Comparison of ENCODE assay signal across 1 cellular context in genomic region chr15:74790080-74790916, GRCh38.
A peak's percentile ranks its signal among the peaks of the same experiment; 100 is the strongest.
TF ChIP-seq lines count a peak whose summit lies in the region.

No MANE protein-coding gene starts in this region.

TF ChIP-seq in GM12878, 131 proteins besides CTCF, POLR2A, EP300 and RAD21 (continued from another document and continues in another):
- TF ChIP-seq MEF2B (IDR thresholded peaks at IDR 0.05; ENCODE audit: partially characterized antibody, poor library complexity, severe bottlenecking) (peak; percentile 96), IKZF2 (IDR thresholded peaks at IDR 0.05) (peak; percentile 79 to 86), POLR2AphosphoS5 (IDR thresholded peaks at IDR 0.05; ENCODE audit: low read length) (peak; percentile 68; the same call in 1 of the 2 replicates), GATAD2B (conservative IDR thresholded peaks at IDR 0.05; ENCODE audit: low read depth) (peak; percentile 98), TCF12 (IDR thresholded peaks at IDR 0.05; ENCODE audit: low read depth, low read length) (peak; percentile 77; the same call in 1 of the 2 replicates), YY1 (IDR thresholded peaks at IDR 0.05; ENCODE audit: low read depth, low read length) (0 out of 2 replicates have a peak, but pooled peaks have one; percentile 34), MTA2 (IDR thresholded peaks at IDR 0.05; ENCODE audit: low read depth) (peak; percentile 85), EGR1 (IDR thresholded peaks at IDR 0.05; ENCODE audit: borderline replicate concordance in 1 of 2, low read depth in 2 of 2, low read length in 2 of 2) (peak in 1 of 2 experiments; percentile 44; a peak in 1 of 3 replicates), SREBF1 (IDR thresholded peaks at IDR 0.05; ENCODE audit: low read length) (no peak), NR2C1 (IDR thresholded peaks at IDR 0.05) (peak; percentile 67), STAT3 (IDR thresholded peaks at IDR 0.05; ENCODE audit: low read depth, low read length) (0 out of 2 replicates have a peak, but pooled peaks have one; percentile 44), HDGF (IDR thresholded peaks at IDR 0.05) (no peak; the same call in 1 of the 2 replicates), FOS (IDR thresholded peaks at IDR 0.05; ENCODE audit: borderline replicate concordance, extremely low read depth, insufficient read length) (no peak), CHD2 (IDR thresholded peaks at IDR 0.05; ENCODE audit: borderline replicate concordance, low read depth, low read length) (peak; percentile 88; the same call in 1 of the 2 replicates), TBL1XR1 (IDR thresholded peaks at IDR 0.05; ENCODE audit: low read depth, low read length) (peak; percentile 74; the same call in 1 of the 2 replicates), MYB (IDR thresholded peaks at IDR 0.05; ENCODE audit: borderline replicate concordance, low read depth, low read length) (0 out of 2 replicates have a peak, but pooled peaks have one; percentile 19), MLLT1 (IDR thresholded peaks at IDR 0.05) (0 out of 2 replicates have a peak, but pooled peaks have one; percentile 18), REST (IDR thresholded peaks at IDR 0.05; ENCODE audit: low read depth, low read length) (no peak), DPF2 (IDR thresholded peaks at IDR 0.05) (peak; percentile 91), KLF5 (IDR thresholded peaks at IDR 0.05; ENCODE audit: partially characterized antibody) (peak; percentile 24), TCF7 (IDR thresholded peaks at IDR 0.05; ENCODE audit: borderline replicate concordance) (no peak), NR2F1 (conservative IDR thresholded peaks at IDR 0.05) (peak; percentile 100), ATF7 (IDR thresholded peaks at IDR 0.05; ENCODE audit: low read depth) (peak; percentile 60; the same call in 1 of the 2 replicates), SMC3 (IDR thresholded peaks at IDR 0.05; ENCODE audit: borderline replicate concordance, low read length) (peak; percentile 29), BHLHE40 (IDR thresholded peaks at IDR 0.05; ENCODE audit: borderline replicate concordance in 1 of 2, low read depth in 2 of 2, low read length in 1 of 2) (peak; percentile 97 to 98), MYC (IDR thresholded peaks at IDR 0.05; ENCODE audit: insufficient read depth, insufficient read length, insufficient replicate concordance, low read length, severe bottlenecking) (no peak), KAT2A (conservative IDR thresholded peaks at IDR 0.05; ENCODE audit: control insufficient read depth, low read depth, low read length) (no peak), SPI1 (IDR thresholded peaks at IDR 0.05; ENCODE audit: borderline replicate concordance, insufficient read depth, low read depth, low read length) (peak; percentile 97), RFX5 (IDR thresholded peaks at IDR 0.05; ENCODE audit: low read depth, low read length) (no peak), CBFB (IDR thresholded peaks at IDR 0.05; ENCODE audit: low read depth) (peak; percentile 33; the same call in 1 of the 2 replicates), ZNF24 (IDR thresholded peaks at IDR 0.05) (peak; percentile 99), RCOR1 (conservative IDR thresholded peaks at IDR 0.05; ENCODE audit: low read depth, low read length) (peak; percentile 81; the same call in 1 of the 2 replicates), POLR2AphosphoS2 (IDR thresholded peaks at IDR 0.05; ENCODE audit: low read depth, low read length) (no peak; the same call in 1 of the 2 replicates), BACH1 (IDR thresholded peaks at IDR 0.05; ENCODE audit: borderline replicate concordance) (peak; percentile 13; the same call in 1 of the 2 replicates), SRF (IDR thresholded peaks at IDR 0.05; ENCODE audit: low read depth in 2 of 2, low read length in 2 of 2) (0 out of 4 replicates have a peak, but pooled peaks of 1 of the 2 experiments have one; percentile 53), RBBP5 (conservative IDR thresholded peaks at IDR 0.05) (no peak), NBN (IDR thresholded peaks at IDR 0.05) (peak; percentile 77), NRF1 (conservative IDR thresholded peaks at IDR 0.05; ENCODE audit: low read depth, low read length) (no peak), JUNB (IDR thresholded peaks at IDR 0.05) (no peak), LARP7 (IDR thresholded peaks at IDR 0.05) (peak; percentile 58; the same call in 1 of the 2 replicates), SIN3A (IDR thresholded peaks at IDR 0.05; ENCODE audit: low read depth, low read length) (peak; percentile 63; the same call in 1 of the 2 replicates), TAF1 (IDR thresholded peaks at IDR 0.05; ENCODE audit: borderline replicate concordance, low read depth, low read length) (peak; percentile 57; the same call in 1 of the 2 replicates), ZNF217 (IDR thresholded peaks at IDR 0.05) (0 out of 2 replicates have a peak, but pooled peaks have one; percentile 27)
- TF ChIP-seq, protein P1, sequence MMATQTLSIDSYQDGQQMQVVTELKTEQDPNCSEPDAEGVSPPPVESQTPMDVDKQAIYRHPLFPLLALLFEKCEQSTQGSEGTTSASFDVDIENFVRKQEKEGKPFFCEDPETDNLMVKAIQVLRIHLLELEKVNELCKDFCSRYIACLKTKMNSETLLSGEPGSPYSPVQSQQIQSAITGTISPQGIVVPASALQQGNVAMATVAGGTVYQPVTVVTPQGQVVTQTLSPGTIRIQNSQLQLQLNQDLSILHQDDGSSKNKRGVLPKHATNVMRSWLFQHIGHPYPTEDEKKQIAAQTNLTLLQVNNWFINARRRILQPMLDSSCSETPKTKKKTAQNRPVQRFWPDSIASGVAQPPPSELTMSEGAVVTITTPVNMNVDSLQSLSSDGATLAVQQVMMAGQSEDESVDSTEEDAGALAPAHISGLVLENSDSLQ (IDR thresholded peaks at IDR 0.05): no peak
- TF ChIP-seq, protein P2, sequence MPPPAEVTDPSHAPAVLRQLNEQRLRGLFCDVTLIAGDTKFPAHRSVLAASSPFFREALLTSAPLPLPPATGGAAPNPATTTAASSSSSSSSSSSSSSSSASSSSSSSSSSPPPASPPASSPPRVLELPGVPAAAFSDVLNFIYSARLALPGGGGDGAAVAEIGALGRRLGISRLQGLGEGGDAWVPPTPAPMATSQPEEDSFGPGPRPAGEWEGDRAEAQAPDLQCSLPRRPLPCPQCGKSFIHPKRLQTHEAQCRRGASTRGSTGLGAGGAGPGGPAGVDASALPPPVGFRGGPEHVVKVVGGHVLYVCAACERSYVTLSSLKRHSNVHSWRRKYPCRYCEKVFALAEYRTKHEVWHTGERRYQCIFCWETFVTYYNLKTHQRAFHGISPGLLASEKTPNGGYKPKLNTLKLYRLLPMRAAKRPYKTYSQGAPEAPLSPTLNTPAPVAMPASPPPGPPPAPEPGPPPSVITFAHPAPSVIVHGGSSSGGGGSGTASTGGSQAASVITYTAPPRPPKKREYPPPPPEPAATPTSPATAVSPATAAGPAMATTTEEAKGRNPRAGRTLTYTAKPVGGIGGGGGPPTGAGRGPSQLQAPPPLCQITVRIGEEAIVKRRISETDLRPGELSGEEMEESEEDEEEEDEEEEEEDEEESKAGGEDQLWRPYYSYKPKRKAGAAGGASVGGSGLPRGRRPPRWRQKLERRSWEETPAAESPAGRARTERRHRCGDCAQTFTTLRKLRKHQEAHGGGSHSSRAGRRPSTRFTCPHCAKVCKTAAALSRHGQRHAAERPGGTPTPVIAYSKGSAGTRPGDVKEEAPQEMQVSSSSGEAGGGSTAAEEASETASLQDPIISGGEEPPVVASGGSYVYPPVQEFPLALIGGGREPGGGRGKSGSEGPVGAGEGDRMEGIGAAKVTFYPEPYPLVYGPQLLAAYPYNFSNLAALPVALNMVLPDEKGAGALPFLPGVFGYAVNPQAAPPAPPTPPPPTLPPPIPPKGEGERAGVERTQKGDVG (CRISPR knock-in tag; IDR thresholded peaks at IDR 0.05): no peak
- TF ChIP-seq, protein P3, sequence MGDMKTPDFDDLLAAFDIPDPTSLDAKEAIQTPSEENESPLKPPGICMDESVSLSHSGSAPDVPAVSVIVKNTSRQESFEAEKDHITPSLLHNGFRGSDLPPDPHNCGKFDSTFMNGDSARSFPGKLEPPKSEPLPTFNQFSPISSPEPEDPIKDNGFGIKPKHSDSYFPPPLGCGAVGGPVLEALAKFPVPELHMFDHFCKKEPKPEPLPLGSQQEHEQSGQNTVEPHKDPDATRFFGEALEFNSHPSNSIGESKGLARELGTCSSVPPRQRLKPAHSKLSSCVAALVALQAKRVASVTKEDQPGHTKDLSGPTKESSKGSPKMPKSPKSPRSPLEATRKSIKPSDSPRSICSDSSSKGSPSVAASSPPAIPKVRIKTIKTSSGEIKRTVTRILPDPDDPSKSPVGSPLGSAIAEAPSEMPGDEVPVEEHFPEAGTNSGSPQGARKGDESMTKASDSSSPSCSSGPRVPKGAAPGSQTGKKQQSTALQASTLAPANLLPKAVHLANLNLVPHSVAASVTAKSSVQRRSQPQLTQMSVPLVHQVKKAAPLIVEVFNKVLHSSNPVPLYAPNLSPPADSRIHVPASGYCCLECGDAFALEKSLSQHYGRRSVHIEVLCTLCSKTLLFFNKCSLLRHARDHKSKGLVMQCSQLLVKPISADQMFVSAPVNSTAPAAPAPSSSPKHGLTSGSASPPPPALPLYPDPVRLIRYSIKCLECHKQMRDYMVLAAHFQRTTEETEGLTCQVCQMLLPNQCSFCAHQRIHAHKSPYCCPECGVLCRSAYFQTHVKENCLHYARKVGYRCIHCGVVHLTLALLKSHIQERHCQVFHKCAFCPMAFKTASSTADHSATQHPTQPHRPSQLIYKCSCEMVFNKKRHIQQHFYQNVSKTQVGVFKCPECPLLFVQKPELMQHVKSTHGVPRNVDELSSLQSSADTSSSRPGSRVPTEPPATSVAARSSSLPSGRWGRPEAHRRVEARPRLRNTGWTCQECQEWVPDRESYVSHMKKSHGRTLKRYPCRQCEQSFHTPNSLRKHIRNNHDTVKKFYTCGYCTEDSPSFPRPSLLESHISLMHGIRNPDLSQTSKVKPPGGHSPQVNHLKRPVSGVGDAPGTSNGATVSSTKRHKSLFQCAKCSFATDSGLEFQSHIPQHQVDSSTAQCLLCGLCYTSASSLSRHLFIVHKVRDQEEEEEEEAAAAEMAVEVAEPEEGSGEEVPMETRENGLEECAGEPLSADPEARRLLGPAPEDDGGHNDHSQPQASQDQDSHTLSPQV (IDR thresholded peaks at IDR 0.05): 0 out of 2 replicates have a peak, but pooled peaks have one; percentile 61
- TF ChIP-seq, protein P4, sequence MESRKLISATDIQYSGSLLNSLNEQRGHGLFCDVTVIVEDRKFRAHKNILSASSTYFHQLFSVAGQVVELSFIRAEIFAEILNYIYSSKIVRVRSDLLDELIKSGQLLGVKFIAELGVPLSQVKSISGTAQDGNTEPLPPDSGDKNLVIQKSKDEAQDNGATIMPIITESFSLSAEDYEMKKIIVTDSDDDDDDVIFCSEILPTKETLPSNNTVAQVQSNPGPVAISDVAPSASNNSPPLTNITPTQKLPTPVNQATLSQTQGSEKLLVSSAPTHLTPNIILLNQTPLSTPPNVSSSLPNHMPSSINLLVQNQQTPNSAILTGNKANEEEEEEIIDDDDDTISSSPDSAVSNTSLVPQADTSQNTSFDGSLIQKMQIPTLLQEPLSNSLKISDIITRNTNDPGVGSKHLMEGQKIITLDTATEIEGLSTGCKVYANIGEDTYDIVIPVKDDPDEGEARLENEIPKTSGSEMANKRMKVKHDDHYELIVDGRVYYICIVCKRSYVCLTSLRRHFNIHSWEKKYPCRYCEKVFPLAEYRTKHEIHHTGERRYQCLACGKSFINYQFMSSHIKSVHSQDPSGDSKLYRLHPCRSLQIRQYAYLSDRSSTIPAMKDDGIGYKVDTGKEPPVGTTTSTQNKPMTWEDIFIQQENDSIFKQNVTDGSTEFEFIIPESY (IDR thresholded peaks at IDR 0.05): no peak
- TF ChIP-seq, protein P5, sequence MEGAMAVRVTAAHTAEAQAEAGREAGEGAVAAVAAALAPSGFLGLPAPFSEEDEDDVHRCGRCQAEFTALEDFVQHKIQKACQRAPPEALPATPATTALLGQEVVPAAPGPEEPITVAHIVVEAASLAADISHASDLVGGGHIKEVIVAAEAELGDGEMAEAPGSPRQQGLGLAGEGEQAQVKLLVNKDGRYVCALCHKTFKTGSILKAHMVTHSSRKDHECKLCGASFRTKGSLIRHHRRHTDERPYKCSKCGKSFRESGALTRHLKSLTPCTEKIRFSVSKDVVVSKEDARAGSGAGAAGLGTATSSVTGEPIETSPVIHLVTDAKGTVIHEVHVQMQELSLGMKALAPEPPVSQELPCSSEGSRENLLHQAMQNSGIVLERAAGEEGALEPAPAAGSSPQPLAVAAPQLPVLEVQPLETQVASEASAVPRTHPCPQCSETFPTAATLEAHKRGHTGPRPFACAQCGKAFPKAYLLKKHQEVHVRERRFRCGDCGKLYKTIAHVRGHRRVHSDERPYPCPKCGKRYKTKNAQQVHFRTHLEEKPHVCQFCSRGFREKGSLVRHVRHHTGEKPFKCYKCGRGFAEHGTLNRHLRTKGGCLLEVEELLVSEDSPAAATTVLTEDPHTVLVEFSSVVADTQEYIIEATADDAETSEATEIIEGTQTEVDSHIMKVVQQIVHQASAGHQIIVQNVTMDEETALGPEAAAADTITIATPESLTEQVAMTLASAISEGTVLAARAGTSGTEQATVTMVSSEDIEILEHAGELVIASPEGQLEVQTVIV (IDR thresholded peaks at IDR 0.05; ENCODE audit: borderline replicate concordance, partially characterized antibody): no peak
